Comparison of ENCODE assay signal across 19 cellular contexts in the genomic region with DNA sequence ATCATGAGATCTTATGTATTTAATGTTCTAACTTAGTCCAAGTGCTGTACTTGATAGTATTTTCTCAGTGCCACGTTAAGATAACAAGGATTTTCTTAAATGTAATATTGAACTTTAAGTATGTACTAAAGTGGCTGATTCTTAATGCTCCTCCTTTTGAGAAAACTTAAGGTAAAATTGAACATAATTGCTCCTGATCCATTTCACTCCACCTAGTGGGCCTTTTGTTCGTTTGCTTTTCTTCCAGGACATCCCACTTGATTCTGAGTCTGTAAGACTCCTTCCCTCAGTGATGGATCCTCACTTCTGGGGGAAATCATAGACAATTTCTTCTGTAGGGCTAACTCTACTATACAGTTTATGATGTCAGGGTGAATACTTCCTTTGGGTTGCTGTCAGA.
DNase-seq lines count a peak whose midpoint lies in the region; ATAC-seq and TF ChIP-seq lines count a peak whose summit lies in the region.
"Had no signal": no experiment of that assay in that cellular context is flagged by ENCODE, and none has a peak within 500 bp of the region (broad histone marks: within the 10 kb centered on the region; RNA-seq: fewer than 3 reads in every experiment).

No MANE protein-coding gene starts in this region.

- no peaks in the 10 kb centered on the region for H3K9me1 ChIP-seq in IMR-90 (ENCODE audit: insufficient read depth, low read length)

- no peak overlapping the region for H4K5ac ChIP-seq in IMR-90 (ENCODE audit: low read depth, low read length)

- BruUV-seq in IMR-90 (replicated peaks; lab: Mats Ljungman, UMichigan) (no TSS peak), mammary epithelial cell (replicated peaks; lab: Mats Ljungman, UMichigan) (no TSS peak)

- H3K4me1 ChIP-seq in IMR-90 (ENCODE audit: control insufficient read depth, insufficient read depth, low read length) = no peaks in the 10 kb centered on the region
- no peaks in the 10 kb centered on the region for H3K4me1 ChIP-seq in mammary epithelial cell (ENCODE audit: insufficient read depth, low read length)
- no peaks in the 10 kb centered on the region for H3K4me1 ChIP-seq in foreskin keratinocyte

- no peak overlapping the region for H3K27ac ChIP-seq in IMR-90 (ENCODE audit: insufficient read depth, low read length)
- no peak overlapping the region for H3K27ac ChIP-seq in mammary epithelial cell (ENCODE audit: insufficient read depth, low read depth, low read length)
- H3K27ac ChIP-seq in foreskin keratinocyte = no peak overlapping the region
- H3K27ac ChIP-seq: GM23248 had no signal

- TF ChIP-seq RAD21 in IMR-90 (IDR thresholded peaks at IDR 0.05; ENCODE audit: low read length) = no peak

- H4K91ac ChIP-seq in IMR-90 (ENCODE audit: insufficient read depth, low read depth, low read length) = no peak overlapping the region

- no peak for DNase-seq in BJ (ENCODE audit: low read depth)
- peak; percentile 8 for DNase-seq in IMR-90
- DNase-seq in mammary epithelial cell = peak; percentile 10
- DNase-seq in foreskin keratinocyte = no peak
- no peak for DNase-seq in NCI-H226
- DNase-seq in HUDEP-2 (lab: John Stamatoyannopoulos, UW; ENCODE audit: unreplicated experiment in 76 of 76) = no peak
- DNase-seq: activated CD4-positive, alpha-beta T cell treated with anti-CD3 and anti-CD28 coated beads for 1 hour; activated naive CD4-positive, alpha-beta T cell; activated T-cell treated with anti-CD3 and anti-CD28 coated beads, Interleukin-2, amount 50 U/mL, for 1 hour; AML-193; glutamatergic neuron; GM23248; mesendoderm; occipital lobe; retina; stimulated activated CD4-positive, alpha-beta T cell treated with anti-CD3 and anti-CD28 coated beads, Interleukin-4, amount 100 ng/mL, for 24 hours; stimulated activated naive CD8-positive, alpha-beta T cell treated with anti-CD3 and anti-CD28 coated beads, Interleukin-15, Interleukin-2, amounts not matched to agents 100 U/mL and 50 U/mL, for 24 hours; SW 1271 had no signal

- no peak overlapping the region for H3K4me2 ChIP-seq in IMR-90 (ENCODE audit: low read depth, low read length)
- H3K4me2 ChIP-seq in mammary epithelial cell (ENCODE audit: insufficient read depth, low read depth, low read length) = no peak overlapping the region

- no peak overlapping the region for H2AK9ac ChIP-seq in IMR-90 (replicated peaks; ENCODE audit: low read depth, low read length, poor library complexity)

- in situ Hi-C loops in IMR-90 (cut with MboI; ENCODE audit: low sequenced_read_pairs) = no loop called here
- in situ Hi-C loops in mammary epithelial cell (cut with MboI; ENCODE audit: low sequenced_read_pairs in 2 of 2) = no loop called here

- WGBS in IMR-90 (ENCODE audit: extremely low coverage in 2 of 2, insufficient read length in 1 of 2), 2 experiments = no CpG with 5 or more reads among the region's 2 CpGs
- WGBS in mammary epithelial cell (ENCODE audit: low coverage, missing lambda C conversion rate) = 35% methylated on average over 2 of the region's 2 CpGs

- H3K9me3 ChIP-seq in IMR-90 (ENCODE audit: control insufficient read depth, insufficient read depth, low read length) (no peaks in the 10 kb centered on the region), mammary epithelial cell (replicated peaks; ENCODE audit: insufficient read depth, low read length) (no peaks in the 10 kb centered on the region)

- CTCF ChIA-PET in BJ (lab: Yijun Ruan, JAX) = no interaction called here
- CTCF ChIA-PET in IMR-90 (lab: Yijun Ruan, JAX) = interaction anchor here (0.6 kb wide), 1 partner anchor 871 kb away, joined by 6 read pairs; no protein-coding TSS in a partner anchor
- CTCF ChIA-PET in mammary epithelial cell (lab: Charles Lee; ENCODE audit: low non-redundant PET) = no interaction called here

- no peaks in the 10 kb centered on the region for H3K27me3 ChIP-seq in BJ (ENCODE audit: control insufficient read depth, insufficient read depth, low read length)
- H3K27me3 ChIP-seq in IMR-90 (ENCODE audit: control insufficient read depth, insufficient read depth, low read length) = no peaks in the 10 kb centered on the region
- no peaks in the 10 kb centered on the region for H3K27me3 ChIP-seq in mammary epithelial cell (ENCODE audit: insufficient read depth, low read length)
- no peaks in the 10 kb centered on the region for H3K27me3 ChIP-seq in foreskin keratinocyte

- no peaks in the 10 kb centered on the region for H3K79me1 ChIP-seq in IMR-90 (ENCODE audit: low read depth in 1 of 2, low read length in 2 of 2)

- POLR2A ChIA-PET in BJ (lab: Charles Lee) (no interaction called here), IMR-90 (lab: Charles Lee; ENCODE audit: unreplicated experiment) (no interaction called here)

- no peak overlapping the region for H2BK5ac ChIP-seq in IMR-90 (ENCODE audit: low read depth, low read length, poor library complexity, severe bottlenecking)

- H2AFZ ChIP-seq in IMR-90 (replicated peaks; ENCODE audit: low read length, poor library complexity) = no peak overlapping the region
- H2AFZ ChIP-seq in mammary epithelial cell (ENCODE audit: low read depth, low read length) = no peak overlapping the region
- H2AFZ ChIP-seq: GM23248 had no signal

- H3K79me2 ChIP-seq in mammary epithelial cell (ENCODE audit: insufficient read depth, low read length) = no peaks in the 10 kb centered on the region

- H3K4me3 ChIP-seq in BJ (ENCODE audit: low read depth, low read length) = no peak overlapping the region
- H3K4me3 ChIP-seq in IMR-90 (ENCODE audit: insufficient read depth, low read depth, low read length) = no peak overlapping the region
- H3K4me3 ChIP-seq in mammary epithelial cell (replicated peaks in 1 of 3; ENCODE audit: insufficient read depth in 1 of 3, low read depth in 2 of 3, low read length in 3 of 3) = no peak overlapping the region
- H3K4me3 ChIP-seq: GM23248 had no signal

- dilution Hi-C loops in IMR-90 (cut with HindIII; ENCODE audit: low sequenced_read_pairs, unreplicated experiment) (no loop called here), mammary epithelial cell (cut with HindIII; ENCODE audit: low sequenced_read_pairs) (no loop called here)

- no peak overlapping the region for H3K56ac ChIP-seq in IMR-90 (ENCODE audit: extremely low read depth, insufficient read depth, low read length)

- peak; percentile 19; the same call in 1 of the 2 replicates for TF ChIP-seq CTCF in BJ (IDR thresholded peaks at IDR 0.05; ENCODE audit: insufficient read depth, low read depth, low read length)
- TF ChIP-seq CTCF in IMR-90 (conservative IDR thresholded peaks at IDR 0.05; ENCODE audit: low read depth, low read length) = no peak
- TF ChIP-seq CTCF in mammary epithelial cell (conservative IDR thresholded peaks at IDR 0.05 in 1 of 2, IDR thresholded peaks at IDR 0.05 in 1 of 2; ENCODE audit: extremely low read depth in 1 of 2, insufficient read depth in 1 of 2, low read depth in 1 of 2, low read length in 2 of 2) = peak in 1 of 2 donors; percentile 16
- TF ChIP-seq CTCF in foreskin keratinocyte (conservative IDR thresholded peaks at IDR 0.05) = peak; percentile 33

- no peak overlapping the region for H2BK120ac ChIP-seq in IMR-90 (ENCODE audit: low read depth, low read length)

- no peak overlapping the region for H2BK20ac ChIP-seq in IMR-90 (ENCODE audit: low read depth, low read length)

- H3K36me3 ChIP-seq in BJ (ENCODE audit: control insufficient read depth, insufficient read depth, low read length) = no peaks in the 10 kb centered on the region
- no peaks in the 10 kb centered on the region for H3K36me3 ChIP-seq in IMR-90 (ENCODE audit: control insufficient read depth, insufficient read depth, low read length)
- H3K36me3 ChIP-seq in mammary epithelial cell (ENCODE audit: insufficient read depth, low read length) = no peaks in the 10 kb centered on the region

- no peak overlapping the region for H2AK5ac ChIP-seq in IMR-90 (ENCODE audit: low read depth, low read length)

- H3K14ac ChIP-seq in IMR-90 (replicated peaks; ENCODE audit: low read depth, low read length) = no peak overlapping the region

- H3K18ac ChIP-seq in IMR-90 (ENCODE audit: low read depth, low read length) = no peak overlapping the region

- H2BK15ac ChIP-seq in IMR-90 (ENCODE audit: low read depth, low read length) = no peak overlapping the region

- intact Hi-C loops in IMR-90 (cut with micrococcal nuclease) (loop anchor here (10.0 kb wide), 1 partner anchor 367 kb away; no protein-coding TSS in a partner anchor), mammary epithelial cell (cut with micrococcal nuclease) (loop anchor here (5.0 kb wide), 1 partner anchor 169 kb away; no protein-coding TSS in a partner anchor)

- no peak for TF ChIP-seq POLR2A in IMR-90 (IDR thresholded peaks at IDR 0.05; ENCODE audit: low read depth, low read length)

- H3K23ac ChIP-seq in IMR-90 (ENCODE audit: low read depth, low read length) = no peak overlapping the region

- H3K4ac ChIP-seq in IMR-90 (ENCODE audit: low read depth, low read length) = no peak overlapping the region

- no peak overlapping the region for H3K9ac ChIP-seq in IMR-90 (ENCODE audit: low read depth, low read length)
- H3K9ac ChIP-seq in mammary epithelial cell (ENCODE audit: insufficient read depth, low read length) = no peak overlapping the region
- H3K9ac ChIP-seq: GM23248 had no signal

- ATAC-seq in IMR-90 (ENCODE audit: low read depth) = no peak
- ATAC-seq in foreskin keratinocyte = no peak
- no peak for ATAC-seq in GM18519 (IDR thresholded peaks at IDR 0.05; ENCODE audit: low FRiP score, unreplicated experiment)
- ATAC-seq: stimulated activated naive CD8-positive, alpha-beta T cell treated with anti-CD3 and anti-CD28 coated beads, Interleukin-15, Interleukin-2, amounts not matched to agents 100 U/mL and 50 U/mL, for 24 hours had no signal

- no peak overlapping the region for H4K8ac ChIP-seq in IMR-90 (ENCODE audit: low read depth in 2 of 2, low read length in 2 of 2)

- H4K20me1 ChIP-seq in IMR-90 (ENCODE audit: insufficient read depth, low read length) (no peaks in the 10 kb centered on the region), mammary epithelial cell (ENCODE audit: insufficient read depth, low read length) (no peaks in the 10 kb centered on the region)

TF ChIP-seq in IMR-90, 13 proteins besides CTCF, POLR2A, EP300 and RAD21:
- no peak for TF ChIP-seq CEBPB (IDR thresholded peaks at IDR 0.05; ENCODE audit: low read depth, low read length)
- no peak for TF ChIP-seq RCOR1 (IDR thresholded peaks at IDR 0.05; ENCODE audit: insufficient replicate concordance, low read length)
- TF ChIP-seq NFE2L2 (IDR thresholded peaks at IDR 0.05; ENCODE audit: low read depth, low read length) = no peak
- TF ChIP-seq SMC3 (IDR thresholded peaks at IDR 0.05; ENCODE audit: low read depth, low read length) = 0 out of 2 replicates have a peak, but pooled peaks have one; percentile 6
- TF ChIP-seq FOS (IDR thresholded peaks at IDR 0.05; ENCODE audit: low read depth, low read length) = no peak

Comparison
In these comparisons a context has a peak if more than half of its experiments do, and no peak if none do; other contexts are left out.
1. DNase-seq: peak in IMR-90 (single experiment) and mammary epithelial cell (single experiment); none in BJ (single experiment), foreskin keratinocyte (0 of 2), NCI-H226 (single experiment) and HUDEP-2 (0 of 76).